ENCODE assay signal across 8 cellular contexts in genomic region chr17:30831663-30832437, GRCh38. TPM values are rescaled to one million over a fixed set of nuclear protein-coding genes. Genes with fewer than 3 reads are reported as not detected.
DNase-seq lines count a peak whose midpoint lies in the region; ATAC-seq and TF ChIP-seq lines count a peak whose summit lies in the region.

Gene ATAD5 (plus strand): TSS chr17:30831966. CDS start chr17:30832348, 382 bp downstream.

- ATAC-seq in HG02759 (IDR thresholded peaks at IDR 0.05; ENCODE audit: unreplicated experiment), result peak; percentile 84
- peak; percentile 98 for ATAC-seq in left ventricle myocardium superior

- no peaks in the 10 kb centered on the region for H3K27me3 Mint-ChIP-seq in T-helper 1 cell treated with Interleukin-12 subunit alpha and Interleukin-12 subunit beta and Interleukin-4 antibody, amounts not matched to agents 30 μg/mL and 1 μg/mL, for 36 hours (ENCODE audit: low read depth)
- H3K27me3 Mint-ChIP-seq in progenitor cell of endocrine pancreas, result no peaks in the 10 kb centered on the region

- H3K27ac Mint-ChIP-seq in T-helper 1 cell treated with Interleukin-12 subunit alpha and Interleukin-12 subunit beta and Interleukin-4 antibody, amounts not matched to agents 30 μg/mL and 1 μg/mL, for 36 hours, result peak within 1 kb of the TSS; percentile 91
- H3K27ac Mint-ChIP-seq in progenitor cell of endocrine pancreas, result peak within 1 kb of the TSS; percentile 98

- no peaks in the 10 kb centered on the region for H3K9me3 Mint-ChIP-seq in T-helper 1 cell treated with Interleukin-12 subunit alpha and Interleukin-12 subunit beta and Interleukin-4 antibody, amounts not matched to agents 30 μg/mL and 1 μg/mL, for 36 hours
- no peaks in the 10 kb centered on the region for H3K9me3 Mint-ChIP-seq in progenitor cell of endocrine pancreas (ENCODE audit: low read depth)

- peak within 1 kb of the TSS; percentile 96 for H3K4me3 Mint-ChIP-seq in T-helper 1 cell treated with Interleukin-12 subunit alpha and Interleukin-12 subunit beta and Interleukin-4 antibody, amounts not matched to agents 30 μg/mL and 1 μg/mL, for 36 hours
- peak within 1 kb of the TSS; percentile 95 for H3K4me3 Mint-ChIP-seq in progenitor cell of endocrine pancreas (ENCODE audit: low read depth)

- peak; percentile 95 for DNase-seq in ELR (ENCODE audit: low read depth)
- peak; percentile 70 to 81 for DNase-seq in NCI-H187 (lab: John Stamatoyannopoulos, UW)
- peak; percentile 89 for DNase-seq in amniotic epithelial cell (ENCODE audit: low read depth)
- DNase-seq in left ventricle myocardium superior, result peak; percentile 94
- peak; percentile 82 for DNase-seq in progenitor cell of endocrine pancreas (ENCODE audit: low spot score, unreplicated experiment)
- peak; percentile 91 for DNase-seq in ureter (ENCODE audit: low spot score)

- intact Hi-C loops in left ventricle myocardium superior (cut with micrococcal nuclease), result no loop called here

- no peak for TF ChIP-seq CTCF in progenitor cell of endocrine pancreas (IDR thresholded peaks at IDR 0.05; ENCODE audit: unreplicated experiment)

- H3K4me1 Mint-ChIP-seq in T-helper 1 cell treated with Interleukin-12 subunit alpha and Interleukin-12 subunit beta and Interleukin-4 antibody, amounts not matched to agents 30 μg/mL and 1 μg/mL, for 36 hours (ENCODE audit: low read depth), result peaks cover 30% of the 10 kb centered on the region
- peaks cover 14% of the 10 kb centered on the region for H3K4me1 Mint-ChIP-seq in progenitor cell of endocrine pancreas (ENCODE audit: low read depth)

- H3K36me3 Mint-ChIP-seq in T-helper 1 cell treated with Interleukin-12 subunit alpha and Interleukin-12 subunit beta and Interleukin-4 antibody, amounts not matched to agents 30 μg/mL and 1 μg/mL, for 36 hours (ENCODE audit: low read depth), result peaks cover 13% of the 10 kb centered on the region
- H3K36me3 Mint-ChIP-seq in progenitor cell of endocrine pancreas (ENCODE audit: insufficient read depth), result peaks cover 8% of the 10 kb centered on the region

RNA-seq across cellular contexts. Expression of gene ATAD5, which starts in this region (rescaled TPM):
- total RNA-seq in left ventricle myocardium superior, result 0.50 TPM
- total RNA-seq in progenitor cell of endocrine pancreas, result 13.4 and 14.0 TPM in 2 replicates
- 3.0 TPM for total RNA-seq in ureter

Comparison
In these comparisons a context has a peak if more than half of its experiments do, and no peak if none do; other contexts are left out.
1. Peak in every context shown above with its lines: DNase-seq and ATAC-seq.
2. Peak in DNase-seq and ATAC-seq in left ventricle myocardium superior; RNA of the gene not detected or under 1 TPM.